ENCODE assay signal across 11 cellular contexts in genomic region chr12:48981757-48982157, GRCh38. TPM values are rescaled to one million over a fixed set of nuclear protein-coding genes. Genes with fewer than 3 reads are reported as not detected.
A peak's percentile ranks its signal among the peaks of the same experiment; 100 is the strongest.
DNase-seq lines count a peak whose midpoint lies in the region; TF ChIP-seq lines count a peak whose summit lies in the region.
"Had no signal": no experiment of that assay in that cellular context is flagged by ENCODE, and none has a peak within 500 bp of the region (broad histone marks: within the 10 kb centered on the region; RNA-seq: fewer than 3 reads in every experiment).

No MANE protein-coding gene starts in this region.

- H3K4me3 ChIP-seq in OCI-LY1 (ENCODE audit: low read depth, low read length, poor library complexity, severe bottlenecking) (no peak overlapping the region), neutrophil (ENCODE audit: low read depth in 1 of 2, low read length in 1 of 2) (peak overlapping the region; percentile 39 to 60), MM.1S (ENCODE audit: low read length) (no peak overlapping the region)
- peak overlapping the region; percentile 56 for H3K4me3 ChIP-seq in effector memory CD4-positive, alpha-beta T cell (ENCODE audit: insufficient read depth, low read depth, low read length, poor library complexity, severe bottlenecking)

- intact Hi-C loops in Calu3 (cut with micrococcal nuclease; ENCODE audit: unreplicated experiment) = no loop called here

- H3K27me3 Mint-ChIP-seq in Calu3 (ENCODE audit: unreplicated experiment) = peaks cover 100% of the 10 kb centered on the region

- H3K79me2 ChIP-seq in OCI-LY1 (ENCODE audit: insufficient read depth, low read length) (no peaks in the 10 kb centered on the region), MM.1S (ENCODE audit: low read length) (no peaks in the 10 kb centered on the region)

- H3K27ac ChIP-seq in OCI-LY1 (ENCODE audit: low read depth, low read length, poor library complexity, severe bottlenecking) (no peak overlapping the region), neutrophil (no peak overlapping the region), MM.1S (ENCODE audit: low read length) (no peak overlapping the region)
- H3K27ac ChIP-seq in effector memory CD4-positive, alpha-beta T cell (ENCODE audit: insufficient read depth, low read length, poor library complexity, severe bottlenecking) = no peak overlapping the region

- H3K4me1 Mint-ChIP-seq in Calu3 (ENCODE audit: low read depth, unreplicated experiment) = peaks cover 46% of the 10 kb centered on the region

- H3K27ac Mint-ChIP-seq in Calu3 (ENCODE audit: unreplicated experiment) = peak overlapping the region; percentile 48

- peaks cover 17% of the 10 kb centered on the region for H3K36me3 Mint-ChIP-seq in Calu3 (ENCODE audit: insufficient read depth, unreplicated experiment)

- CTCF ChIA-PET in Calu3 (lab: Charles Lee) = interaction anchor here (0.7 to 2.6 kb wide), 2 partner anchors 38 to 129 kb away, joined by 4 to 10 read pairs; partner anchors contain the start of gene DDX23

- no peaks in the 10 kb centered on the region for H3K9me2 ChIP-seq in OCI-LY1 (ENCODE audit: low read depth, low read length)
- H3K9me2 ChIP-seq in MM.1S (replicated peaks; ENCODE audit: insufficient read depth, low read length) = no peaks in the 10 kb centered on the region

- BruUV-seq in Calu3 (replicated peaks; lab: Mats Ljungman, UMichigan) = no TSS peak

- peak overlapping the region; percentile 61 for H3K4me3 Mint-ChIP-seq in Calu3 (ENCODE audit: low read depth, unreplicated experiment)

- peaks cover 35% of the 10 kb centered on the region for H3K4me1 ChIP-seq in OCI-LY1 (ENCODE audit: insufficient read depth, low read length, severe bottlenecking)
- H3K4me1 ChIP-seq in effector memory CD4-positive, alpha-beta T cell (ENCODE audit: control insufficient read depth, insufficient read depth, low read length, poor library complexity, severe bottlenecking) = peaks cover 43% of the 10 kb centered on the region
- peaks cover 41% of the 10 kb centered on the region in 2 experiments for H3K4me1 ChIP-seq in neutrophil (ENCODE audit: control insufficient read depth in 1 of 2, insufficient read depth in 1 of 2, low read depth in 1 of 2, low read length in 1 of 2)
- H3K4me1 ChIP-seq in MM.1S (ENCODE audit: low read length) = peaks cover 41% of the 10 kb centered on the region

- no peaks in the 10 kb centered on the region for H3K9me3 Mint-ChIP-seq in Calu3 (ENCODE audit: low read depth, unreplicated experiment)

- no peaks in the 10 kb centered on the region for H4K20me1 ChIP-seq in OCI-LY1 (ENCODE audit: insufficient read depth, low read length)
- no peaks in the 10 kb centered on the region for H4K20me1 ChIP-seq in MM.1S (ENCODE audit: insufficient read depth, low read length)

- no peaks in the 10 kb centered on the region for H3K9me3 ChIP-seq in OCI-LY1 (ENCODE audit: low read length)
- H3K9me3 ChIP-seq in effector memory CD4-positive, alpha-beta T cell (ENCODE audit: control insufficient read depth, low read length) = no peaks in the 10 kb centered on the region
- H3K9me3 ChIP-seq in neutrophil = no peaks in the 10 kb centered on the region
- H3K9me3 ChIP-seq in MM.1S (replicated peaks; ENCODE audit: insufficient read depth, low read length) = no peaks in the 10 kb centered on the region

- H3K4me2 ChIP-seq in OCI-LY1 (ENCODE audit: low read length) = peak overlapping the region; percentile 55; the same call in 1 of the 2 replicates
- no peak overlapping the region for H3K4me2 ChIP-seq in MM.1S (ENCODE audit: low read depth, low read length)

- H3K36me3 ChIP-seq in OCI-LY1 (ENCODE audit: insufficient read depth, low read length) (no peaks in the 10 kb centered on the region), neutrophil (no peaks in the 10 kb centered on the region), MM.1S (replicated peaks; ENCODE audit: insufficient read depth, low read length) (no peaks in the 10 kb centered on the region)
- no peaks in the 10 kb centered on the region for H3K36me3 ChIP-seq in effector memory CD4-positive, alpha-beta T cell (ENCODE audit: control insufficient read depth, insufficient read depth, low read length)

- H3F3A ChIP-seq in OCI-LY1 (ENCODE audit: insufficient read depth, low read length) (no peaks in the 10 kb centered on the region), MM.1S (ENCODE audit: insufficient read depth, low read length) (no peaks in the 10 kb centered on the region)

- no peak for TF ChIP-seq CTCF in Calu3 (IDR thresholded peaks at IDR 0.05; ENCODE audit: unreplicated experiment)
- TF ChIP-seq CTCF in OCI-LY1 (IDR thresholded peaks at IDR 0.05; ENCODE audit: low read length) = no peak
- TF ChIP-seq CTCF in neutrophil (IDR thresholded peaks at IDR 0.05) = no peak
- TF ChIP-seq CTCF in MM.1S (IDR thresholded peaks at IDR 0.05; ENCODE audit: low read length) = no peak

- TF ChIP-seq POLR2A in erythroblast (IDR thresholded peaks at IDR 0.05; ENCODE audit: low read length) = no peak

- H2AFZ ChIP-seq in OCI-LY1 (ENCODE audit: low read length) (no peak overlapping the region), MM.1S (ENCODE audit: low read length) (no peak overlapping the region)

- H3K9ac ChIP-seq in OCI-LY1 (ENCODE audit: low read length) = no peak overlapping the region
- no peak overlapping the region for H3K9ac ChIP-seq in MM.1S (ENCODE audit: low read length)

- H3K27me3 ChIP-seq in OCI-LY1 (ENCODE audit: insufficient read depth, low read length) (no peaks in the 10 kb centered on the region; the same call in none of the 2 replicates), neutrophil (peaks cover 100% of the 10 kb centered on the region), MM.1S (replicated peaks; ENCODE audit: insufficient read depth, low read length) (peaks cover 94% of the 10 kb centered on the region)
- peaks cover 3% of the 10 kb centered on the region for H3K27me3 ChIP-seq in effector memory CD4-positive, alpha-beta T cell (replicated peaks; ENCODE audit: control insufficient read depth, insufficient read depth, low read length, poor library complexity, severe bottlenecking)

- DNase-seq in Calu3 = no peak
- DNase-seq in effector memory CD4-positive, alpha-beta T cell = no peak
- DNase-seq in GF-D8 (lab: John Stamatoyannopoulos, UW) = no peak
- DNase-seq in erythroblast (lab: John Stamatoyannopoulos, UW) = no peak
- DNase-seq in H4 (ENCODE audit: low spot score) = no peak
- no peak for DNase-seq in MM.1S
- DNase-seq: Right ventricle myocardium superior had no signal

RNA-seq across cellular contexts. Expression of gene WNT1, which starts 3.6 kb away (rescaled TPM):
- total RNA-seq in Calu3 (2022) = not detected in 2 replicates
- total RNA-seq in H4 (2014; rRNA removed; shearing (Covaris generic)) = not detected in 2 replicates
- total RNA-seq: aorta, MCF 10A, Right ventricle myocardium superior had no signal

RNA-seq across cellular contexts. Expression of gene WNT10B, which starts 10.2 kb away (rescaled TPM):
- total RNA-seq in Calu3 (2022) = 0.73 TPM in 1 of 2 replicates, not detected in the other
- total RNA-seq in H4 (2014; rRNA removed; shearing (Covaris generic)) = 0.08 TPM in 1 of 2 replicates, not detected in the other

RNA-seq across cellular contexts. Expression of gene DDN, which starts 17.4 kb away (rescaled TPM):
- total RNA-seq in Calu3 (2022) = 0.12 and 0.21 TPM in 2 replicates
- 0.06 and 0.14 TPM in 2 replicates for total RNA-seq in H4 (2014; rRNA removed; shearing (Covaris generic))

RNA-seq across cellular contexts. Expression of gene ARF3, which starts 24.5 kb away (rescaled TPM):
- 142 and 164 TPM in 2 replicates for total RNA-seq in Calu3 (2022)
- total RNA-seq in H4 (2014; rRNA removed; shearing (Covaris generic)) = 111 and 127 TPM in 2 replicates

RNA-seq across cellular contexts. Expression of gene PRKAG1, which starts 36.8 kb away (rescaled TPM):
- 34.2 and 36.9 TPM in 2 replicates for total RNA-seq in Calu3 (2022)
- total RNA-seq in H4 (2014; rRNA removed; shearing (Covaris generic)) = 94.4 and 105 TPM in 2 replicates

Comparison
In these comparisons a context has a peak if more than half of its experiments do, and no peak if none do; other contexts are left out.
1. H3K4me3 ChIP-seq: peak in effector memory CD4-positive, alpha-beta T cell (single experiment) and neutrophil (2 of 2); none in OCI-LY1 (single experiment) and MM.1S (single experiment).